9 cellular contexts compared by ENCODE assay signal in genomic region chr2:48112911-48113687, GRCh38.
DNase-seq lines count a peak whose midpoint lies in the region; ATAC-seq, FAIRE-seq and TF ChIP-seq lines count a peak whose summit lies in the region.
"Had no signal": no experiment of that assay in that cellular context is flagged by ENCODE, and none has a peak within 500 bp of the region (broad histone marks: within the 10 kb centered on the region; RNA-seq: fewer than 3 reads in every experiment).

No MANE protein-coding gene starts in this region.

- DNase-seq in G401 (ENCODE audit: low spot score) (peak; percentile 21), RPMI7951 (ENCODE audit: low read depth) (peak; percentile 14), trophoblast cell (peak in 1 of 2 donors; percentile 81), pancreas (no peak)
- no peak for DNase-seq in effector memory CD8-positive, alpha-beta T cell
- DNase-seq in stimulated activated CD4-positive, alpha-beta T cell treated with anti-CD3 and anti-CD28 coated beads, Interleukin-2, amount 100 ng/mL, for 24 hours = no peak
- DNase-seq in stimulated activated CD4-positive, alpha-beta T cell treated with anti-CD3 and anti-CD28 coated beads, Interleukin-1b, Interleukin-23, amount 100 ng/mL, for 48 hours = no peak
- DNase-seq: NCI-H748 treated with DMSO at 0.1 percent for 48 hours had no signal

- H2BK120ac ChIP-seq in trophoblast cell (ENCODE audit: insufficient read depth, low read length, poor library complexity) = peak overlapping the region; percentile 82

- H4K12ac ChIP-seq in trophoblast cell (ENCODE audit: low read depth, low read length) = no peak overlapping the region

- H3K27ac Mint-ChIP-seq in effector memory CD8-positive, alpha-beta T cell = peak overlapping the region; percentile 13 to 84

- peaks cover 5 to 11% of the 10 kb centered on the region in 2 donors for H3K4me1 Mint-ChIP-seq in effector memory CD8-positive, alpha-beta T cell (ENCODE audit: low read depth in 2 of 2)

- H3K18ac ChIP-seq in trophoblast cell (ENCODE audit: low read length) = peak overlapping the region; percentile 25

- no peak overlapping the region for H3K4me3 ChIP-seq in trophoblast cell (ENCODE audit: low read depth, low read length)
- H3K4me3 ChIP-seq in pancreas = no peak overlapping the region

- WGBS in trophoblast cell (ENCODE audit: extremely low coverage, insufficient coverage, insufficient read length) = no CpG with 5 or more reads among the region's 5 CpGs
- 81 to 84% methylated on average over 5 of the region's 5 CpGs for WGBS in pancreas, 2 donors

- no peak overlapping the region for H3K23ac ChIP-seq in trophoblast cell (ENCODE audit: low read length)

- H4K8ac ChIP-seq in trophoblast cell (ENCODE audit: low read depth, low read length) = peak overlapping the region; percentile 4

- no peak for FAIRE-seq in pancreas (lab: Jason Lieb, UNC)

- peaks cover 15% of the 10 kb centered on the region for H3K79me1 ChIP-seq in trophoblast cell (ENCODE audit: low read length)

- no peak for ATAC-seq in effector memory CD8-positive, alpha-beta T cell (replicated peaks)
- ATAC-seq in HG03196 (IDR thresholded peaks at IDR 0.05; ENCODE audit: unreplicated experiment) = no peak
- no peak for ATAC-seq in pancreas

- H2BK12ac ChIP-seq in trophoblast cell (ENCODE audit: low read length) = peak overlapping the region; percentile 21

- H3K36me3 ChIP-seq in trophoblast cell (ENCODE audit: control insufficient read depth in 1 of 2, insufficient read depth in 2 of 2, low read length in 2 of 2) = no peaks in the 10 kb centered on the region
- H3K36me3 ChIP-seq in pancreas = no peaks in the 10 kb centered on the region

- H3K4me3 Mint-ChIP-seq in effector memory CD8-positive, alpha-beta T cell = no peak overlapping the region

- peak overlapping the region; percentile 30 for H4K91ac ChIP-seq in trophoblast cell (ENCODE audit: low read depth, low read length)

- H3K27ac ChIP-seq in trophoblast cell (ENCODE audit: low read depth, low read length) (peak overlapping the region; percentile 5), pancreas (no peak overlapping the region)

- H3K9me3 Mint-ChIP-seq in effector memory CD8-positive, alpha-beta T cell = no peaks in the 10 kb centered on the region

- in situ Hi-C loops in G401 (cut with HindIII; ENCODE audit: low sequenced_read_pairs) = no loop called here

- peak overlapping the region; percentile 18 for H2AK5ac ChIP-seq in trophoblast cell (ENCODE audit: low read length)

- no peak overlapping the region for H3K4ac ChIP-seq in trophoblast cell (ENCODE audit: low read depth, low read length)

- peak overlapping the region; percentile 68 for H2BK5ac ChIP-seq in trophoblast cell (ENCODE audit: low read depth, low read length, poor library complexity)

- no peaks in the 10 kb centered on the region for H3K9me3 ChIP-seq in trophoblast cell (ENCODE audit: insufficient read depth, low read depth, low read length)
- H3K9me3 ChIP-seq in pancreas = no peaks in the 10 kb centered on the region

- peaks cover under 1% of the 10 kb centered on the region for H3K36me3 Mint-ChIP-seq in effector memory CD8-positive, alpha-beta T cell (ENCODE audit: insufficient read depth)

- no peak for TF ChIP-seq CTCF in pancreas (IDR thresholded peaks at IDR 0.05)

- no peak overlapping the region for H2AFZ ChIP-seq in trophoblast cell (ENCODE audit: insufficient read depth, low read length, poor library complexity)

- no peaks in the 10 kb centered on the region for H3K27me3 Mint-ChIP-seq in effector memory CD8-positive, alpha-beta T cell

- H3K27me3 ChIP-seq in trophoblast cell (ENCODE audit: insufficient read depth, low read length) = no peaks in the 10 kb centered on the region
- no peaks in the 10 kb centered on the region for H3K27me3 ChIP-seq in pancreas

- no peak overlapping the region for H3K9ac ChIP-seq in trophoblast cell (ENCODE audit: low read length)

- H3K79me2 ChIP-seq in trophoblast cell (ENCODE audit: control insufficient read depth, insufficient read depth, low read length, poor library complexity) = peaks cover 8% of the 10 kb centered on the region

- H3K4me1 ChIP-seq in trophoblast cell (ENCODE audit: control insufficient read depth in 1 of 2, insufficient read depth in 2 of 2, low read length in 2 of 2) (peaks cover 6 to 14% of the 10 kb centered on the region in 2 experiments), pancreas (peaks cover 0 to 6% (median 3%) of the 10 kb centered on the region in 3 donors)

- no peak overlapping the region for H3K4me2 ChIP-seq in trophoblast cell (ENCODE audit: low read length)

- intact Hi-C loops in pancreas (cut with DNase I) = no loop called here

- peak overlapping the region; percentile 4 for H3K14ac ChIP-seq in trophoblast cell (ENCODE audit: low read length)

Comparison
In these comparisons a context has a peak if more than half of its experiments do, and no peak if none do; other contexts are left out.
1. DNase-seq: peak in G401 (single experiment) and RPMI7951 (single experiment); none in effector memory CD8-positive, alpha-beta T cell (0 of 3), stimulated activated CD4-positive, alpha-beta T cell treated with anti-CD3 and anti-CD28 coated beads, Interleukin-2, amount 100 ng/mL, for 24 hours (0 of 2), stimulated activated CD4-positive, alpha-beta T cell treated with anti-CD3 and anti-CD28 coated beads, Interleukin-1b, Interleukin-23, amount 100 ng/mL, for 48 hours (single experiment) and pancreas (0 of 6).